Comparison of ENCODE assay signal across 1 cellular context in the genomic region with DNA sequence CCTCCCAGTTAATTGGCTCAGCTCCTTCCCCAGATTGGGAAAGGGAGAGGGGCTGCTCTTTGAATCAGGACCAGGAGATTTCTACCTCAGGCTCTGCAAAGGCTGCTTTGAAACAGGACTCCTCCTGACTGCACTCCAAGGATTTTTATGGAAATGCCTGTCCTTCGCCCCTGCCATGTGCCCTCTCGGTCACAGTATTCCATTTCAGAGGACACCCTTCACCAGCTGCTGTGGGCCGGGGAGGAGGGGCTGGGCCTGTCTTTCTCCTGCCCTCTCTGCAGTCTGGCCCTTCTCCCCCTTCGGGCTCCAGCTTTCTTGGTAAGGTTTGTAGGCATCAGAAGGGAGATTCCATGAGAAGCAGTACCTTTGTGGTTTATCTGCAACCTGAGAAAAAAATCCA.
TF ChIP-seq lines count a peak whose summit lies in the region.

No MANE protein-coding gene starts in this region.

TF ChIP-seq in WTC11, 78 proteins besides CTCF, POLR2A, EP300 and RAD21 (continued from another document):
- TF ChIP-seq ZNF281 (CRISPR knock-in tag; IDR thresholded peaks at IDR 0.05) (no peak), FOXJ3 (CRISPR knock-in tag; IDR thresholded peaks at IDR 0.05; ENCODE audit: borderline replicate concordance) (no peak), ZNF396 (CRISPR knock-in tag; IDR thresholded peaks at IDR 0.05; ENCODE audit: borderline replicate concordance) (no peak)
